ENCODE assay signal across 6 cellular contexts in the genomic region with DNA sequence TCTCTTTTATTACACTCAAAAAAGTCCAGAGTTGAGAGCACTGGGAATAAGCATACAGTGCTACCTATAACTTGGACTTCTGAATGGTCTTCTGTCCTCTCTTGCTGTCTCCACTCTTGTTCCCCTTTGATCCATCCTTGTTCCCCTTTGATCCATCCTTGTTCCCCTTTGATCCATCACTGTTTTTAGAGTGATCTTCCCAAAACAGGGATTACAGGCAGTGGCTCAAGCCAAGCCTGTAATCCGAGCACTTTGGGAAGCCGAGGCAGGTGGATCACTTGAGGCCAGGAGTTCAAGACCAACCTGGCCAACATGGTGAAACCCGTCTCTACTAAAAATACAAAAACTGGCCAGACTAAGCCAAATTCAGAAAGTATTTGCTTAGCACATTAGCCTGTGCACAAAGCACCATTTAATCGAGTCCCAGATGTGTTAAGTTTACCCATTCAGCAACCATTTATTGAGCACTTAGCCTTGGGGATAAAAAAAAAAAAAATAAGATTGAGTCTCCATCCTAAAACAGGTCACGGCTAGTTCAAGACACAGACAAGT.
"Had no signal": no experiment of that assay in that cellular context is flagged by ENCODE, and none has a peak within 500 bp of the region (broad histone marks: within the 10 kb centered on the region; RNA-seq: fewer than 3 reads in every experiment).

No MANE protein-coding gene starts in this region.

- H3K9ac ChIP-seq: GM23248, KMS-11 had no signal

- H3K4me2 ChIP-seq: KMS-11 had no signal

- H3K4me3 ChIP-seq: GM23248 had no signal

- H3K4me1 Mint-ChIP-seq: IgD-negative memory B cell had no signal

- H3K27ac Mint-ChIP-seq: IgD-negative memory B cell had no signal

- H3K4me3 Mint-ChIP-seq: H9 had no signal

- H3K27ac ChIP-seq: GM23248, KMS-11 had no signal

- DNase-seq: GM23248, H9, HCEC 1CT, KBM-7 had no signal

- H3K36me3 Mint-ChIP-seq: IgD-negative memory B cell had no signal

- H3K9me3 Mint-ChIP-seq: H9, IgD-negative memory B cell had no signal

- H2AFZ ChIP-seq: GM23248 had no signal
